ENCODE assay signal across 12 cellular contexts in genomic region chr22:44031111-44031963, GRCh38. TPM values are rescaled to one million over a fixed set of nuclear protein-coding genes. Genes with fewer than 3 reads are reported as not detected.
A peak's percentile ranks its signal among the peaks of the same experiment; 100 is the strongest.
DNase-seq lines count a peak whose midpoint lies in the region; ATAC-seq, FAIRE-seq and TF ChIP-seq lines count a peak whose summit lies in the region.
"Had no signal": no experiment of that assay in that cellular context is flagged by ENCODE, and none has a peak within 500 bp of the region (broad histone marks: within the 10 kb centered on the region; RNA-seq: fewer than 3 reads in every experiment).

No MANE protein-coding gene starts in this region.

- no peak for TF ChIP-seq EP300 in GM12878 (IDR thresholded peaks at IDR 0.05; ENCODE audit: borderline replicate concordance in 1 of 2, control insufficient read depth in 1 of 2, low read depth in 2 of 2, low read length in 2 of 2)

- CTCF ChIA-PET in GM12878 (lab: Yijun Ruan, JAX) = interaction anchor here (2.9 kb wide), 1 partner anchor 38 kb away, joined by 12 read pairs; no protein-coding TSS in a partner anchor
- CTCF ChIA-PET in naive thymus-derived CD4-positive, alpha-beta T cell (lab: Charles Lee) = no interaction called here

- H3K4me1 Mint-ChIP-seq in naive thymus-derived CD4-positive, alpha-beta T cell = peaks cover 14 to 46% (median 25%) of the 10 kb centered on the region in 7 donors
- peaks cover 34% of the 10 kb centered on the region for H3K4me1 Mint-ChIP-seq in chondrocyte (ENCODE audit: low read depth)

- no TSS peak for BruUV-seq in GM12878 (replicated peaks; lab: Mats Ljungman, UMichigan)

- H3K27me3 ChIP-seq in GM12878 (replicated peaks in 1 of 2; ENCODE audit: control insufficient read depth in 2 of 2, insufficient read depth in 2 of 2, low read length in 1 of 2) = no peaks in the 10 kb centered on the region
- no peaks in the 10 kb centered on the region for H3K27me3 ChIP-seq in naive thymus-derived CD4-positive, alpha-beta T cell (ENCODE audit: control insufficient read depth in 2 of 2, insufficient read depth in 2 of 2, low read length in 2 of 2)
- H3K27me3 ChIP-seq: colonic mucosa had no signal

- H4K20me1 ChIP-seq in GM12878 (ENCODE audit: control insufficient read depth, insufficient read depth) = 0 out of 2 replicates have a peak, but pooled peaks cover 2% of the 10 kb centered on the region

- peaks cover 0 to 5% (median 0%) of the 10 kb centered on the region in 5 donors for H3K36me3 Mint-ChIP-seq in naive thymus-derived CD4-positive, alpha-beta T cell
- H3K36me3 Mint-ChIP-seq in chondrocyte (ENCODE audit: low read depth) = no peaks in the 10 kb centered on the region

- RAD21 ChIA-PET in GM12878 (lab: Charles Lee; ENCODE audit: unreplicated experiment) = interaction anchor here (1.2 kb wide), 1 partner anchor 38 kb away, joined by 3 read pairs; no protein-coding TSS in a partner anchor

- peak overlapping the region; percentile 28; the same call in 1 of the 2 replicates for H3K27ac ChIP-seq in GM12878 (ENCODE audit: control insufficient read depth, insufficient read depth)
- no peak overlapping the region for H3K27ac ChIP-seq in naive thymus-derived CD4-positive, alpha-beta T cell (ENCODE audit: low read depth, low read length)
- H3K27ac ChIP-seq: colonic mucosa had no signal

- SMC1A ChIA-PET in GM12878 (lab: Charles Lee; ENCODE audit: uncharacterized antibody, unreplicated experiment) = interaction anchor here (1.1 to 1.6 kb wide), 5 partner anchors 11 to 38 kb away, joined by 3 to 5 read pairs (median 3); no protein-coding TSS in a partner anchor

- no peak overlapping the region for H2AFZ ChIP-seq in GM12878 (ENCODE audit: control insufficient read depth, low read depth, low read length)

- H3K9ac ChIP-seq in GM12878 (ENCODE audit: control insufficient read depth, insufficient read depth, low read length) = no peak overlapping the region

- no peak overlapping the region for H3K4me3 ChIP-seq in GM12878
- no peak overlapping the region for H3K4me3 ChIP-seq in naive thymus-derived CD4-positive, alpha-beta T cell (ENCODE audit: low read length)
- H3K4me3 ChIP-seq: colonic mucosa had no signal

- WGBS in GM12878 (ENCODE audit: insufficient coverage, insufficient replicate concordance, low lambda C conversion rate, missing lambda C conversion rate) = 87% methylated on average over 24 of the region's 24 CpGs

- DNase-seq in CD1c-positive myeloid dendritic cell (ENCODE audit: extremely low spot score) = peak; percentile 37
- peak; percentile 6 for DNase-seq in NCI-H1417 treated with DMSO at 0.1 percent for 48 hours (lab: John Stamatoyannopoulos, UW)
- no peak for DNase-seq in GM12878 (ENCODE audit: low read depth, low spot score)
- no peak for DNase-seq in naive thymus-derived CD4-positive, alpha-beta T cell
- no peak for DNase-seq in NCI-H1694 (lab: John Stamatoyannopoulos, UW)
- DNase-seq in chondrocyte (ENCODE audit: low spot score) = no peak
- DNase-seq: activated CD8-positive, alpha-beta memory T cell treated with anti-CD3 and anti-CD28 coated beads, Interleukin-2, amount 50 U/mL, for 48 hours; colonic mucosa; midbrain had no signal

- peaks cover 23% of the 10 kb centered on the region for H3K4me1 ChIP-seq in GM12878 (ENCODE audit: control insufficient read depth, insufficient read depth, low read length)
- peaks cover 9 to 15% of the 10 kb centered on the region in 2 donors for H3K4me1 ChIP-seq in naive thymus-derived CD4-positive, alpha-beta T cell (ENCODE audit: control insufficient read depth in 2 of 2, insufficient read depth in 2 of 2, low read length in 2 of 2)
- H3K4me1 ChIP-seq: colonic mucosa had no signal

- TF ChIP-seq POLR2A in GM12878 (IDR thresholded peaks at IDR 0.05; ENCODE audit: low read depth, low read length) = no peak

- in situ Hi-C loops in GM12878 (cut with MboI) = loop anchor here (10.0 to 25.0 kb wide), 2 partner anchors 1107 to 1369 kb away; no protein-coding TSS in a partner anchor

- no peaks in the 10 kb centered on the region; the same call in 2 of the 3 replicates for H3K9me3 ChIP-seq in GM12878 (replicated peaks; ENCODE audit: control insufficient read depth, insufficient read depth, low read length)
- H3K9me3 ChIP-seq in naive thymus-derived CD4-positive, alpha-beta T cell (ENCODE audit: control insufficient read depth in 2 of 3, low read length in 3 of 3) = no peaks in the 10 kb centered on the region
- H3K9me3 ChIP-seq: colonic mucosa had no signal

- POLR2A ChIA-PET in GM12878 (lab: Charles Lee) = interaction anchor here (0.6 kb wide), 1 partner anchor 9 kb away, joined by 3 read pairs; no protein-coding TSS in a partner anchor
- POLR2A ChIA-PET in naive thymus-derived CD4-positive, alpha-beta T cell (lab: Charles Lee) = no interaction called here

- TF ChIP-seq CTCF in GM12878 (IDR thresholded peaks at IDR 0.05 in 2 of 3, conservative IDR thresholded peaks at IDR 0.05 in 1 of 3; ENCODE audit: control insufficient read depth in 2 of 3, extremely low read depth in 1 of 3, insufficient read depth in 1 of 3, low read depth in 3 of 3, low read length in 3 of 3) (no peak), chondrocyte (IDR thresholded peaks at IDR 0.05) (no peak)

- H3K36me3 ChIP-seq in GM12878 (ENCODE audit: control insufficient read depth in 2 of 2, insufficient read depth in 2 of 2, low read length in 1 of 2) = peaks cover 4 to 30% of the 10 kb centered on the region in 2 experiments
- no peaks in the 10 kb centered on the region for H3K36me3 ChIP-seq in naive thymus-derived CD4-positive, alpha-beta T cell (ENCODE audit: control insufficient read depth in 2 of 3, insufficient read depth in 3 of 3, low read length in 3 of 3)
- H3K36me3 ChIP-seq: colonic mucosa had no signal

- peak overlapping the region; percentile 47 for H3K4me2 ChIP-seq in GM12878 (ENCODE audit: control insufficient read depth, insufficient read depth)

- no peaks in the 10 kb centered on the region for H3K9me3 Mint-ChIP-seq in naive thymus-derived CD4-positive, alpha-beta T cell
- no peaks in the 10 kb centered on the region for H3K9me3 Mint-ChIP-seq in chondrocyte (ENCODE audit: low read depth)

- peaks cover 0 to 18% (median 14%) of the 10 kb centered on the region in 5 donors for H3K27me3 Mint-ChIP-seq in naive thymus-derived CD4-positive, alpha-beta T cell
- H3K27me3 Mint-ChIP-seq in chondrocyte (ENCODE audit: low read depth) = no peaks in the 10 kb centered on the region

- H3K79me2 ChIP-seq in GM12878 (ENCODE audit: control insufficient read depth, insufficient read depth, low read length) = peaks cover 89% of the 10 kb centered on the region

- FAIRE-seq in GM12878 (lab: Jason Lieb, UNC) = no peak

- no peak for TF ChIP-seq RAD21 in GM12878 (IDR thresholded peaks at IDR 0.05; ENCODE audit: insufficient read depth, low read depth, low read length)

- peak overlapping the region in 6 of 9 donors; percentile 12 to 71 (median 60) for H3K27ac Mint-ChIP-seq in naive thymus-derived CD4-positive, alpha-beta T cell
- no peak overlapping the region for H3K27ac Mint-ChIP-seq in chondrocyte (ENCODE audit: unreplicated experiment)

- ATAC-seq in GM12878 = no peak
- ATAC-seq in naive thymus-derived CD4-positive, alpha-beta T cell = no peak
- ATAC-seq in HG03469 (IDR thresholded peaks at IDR 0.05; ENCODE audit: unreplicated experiment) = no peak
- ATAC-seq in GM21723 (IDR thresholded peaks at IDR 0.05; ENCODE audit: unreplicated experiment) = no peak
- ATAC-seq: SK-N-SH treated with all-trans-retinoic acid at 6 μM for 48 hours had no signal

- intact Hi-C loops in GM12878 (cut with micrococcal nuclease; ENCODE audit: unreplicated experiment) = no loop called here
- intact Hi-C loops in naive thymus-derived CD4-positive, alpha-beta T cell (cut with micrococcal nuclease) = no loop called here

- H3K4me3 Mint-ChIP-seq in naive thymus-derived CD4-positive, alpha-beta T cell = peak overlapping the region; percentile 3 to 68 (median 43)
- H3K4me3 Mint-ChIP-seq in chondrocyte (ENCODE audit: unreplicated experiment) = no peak overlapping the region

TF ChIP-seq in GM12878, 131 proteins besides CTCF, POLR2A, EP300 and RAD21 (continues in another document):
- TF ChIP-seq RUNX3 (IDR thresholded peaks at IDR 0.05; ENCODE audit: low read length) = no peak
- TF ChIP-seq NKRF (conservative IDR thresholded peaks at IDR 0.05) = no peak

RNA-seq across cellular contexts. Expression of gene PARVB, which starts 7.2 kb away (rescaled TPM):
- total RNA-seq in GM12878 (2013; cell fraction: nucleolus; rRNA removed) = 111 and 117 TPM in 2 replicates
- 134 and 152 TPM in 2 replicates for total RNA-seq in GM12878 (2014; rRNA removed)
- total RNA-seq in GM12878 (2014; rRNA removed; fragmentation: Illumina TruSeq; extraction: Trizol) = 69.7 and 70.3 TPM in 2 replicates
- total RNA-seq in GM12878 (2021) = 154 and 159 TPM in 2 replicates
- polyA plus RNA-seq in GM12878 (2011; ENCODE audit: low read depth) = 66.8 TPM
- 206 and 264 TPM in 2 replicates for polyA plus RNA-seq in GM12878 (2011; rRNA removed)
- 342 and 427 TPM in 2 replicates for polyA plus RNA-seq in GM12878 (2011; cell fraction: cytosol; rRNA removed)
- polyA plus RNA-seq in GM12878 (2011; cell fraction: nucleus; rRNA removed) = 245 and 262 TPM in 2 replicates
- 179 and 250 TPM in 2 replicates for polyA plus RNA-seq in GM12878 (2012)
- polyA plus RNA-seq in GM12878 (2014; fragmentation: Illumina TruSeq; extraction: Trizol) = 40.7 and 82.2 TPM in 2 replicates
- polyA plus RNA-seq in GM12878 (2014; fragmentation: Nextera tagmentation; extraction: Ambion mirVana) = 1 to 10 TPM; 5.2 to 7.1 TPM
- polyA plus RNA-seq in GM12878 (2014; rRNA removed) = 239 and 255 TPM in 2 replicates
- polyA plus RNA-seq in GM12878 (2016; fragmentation: Nextera tagmentation; extraction: Ambion mirVana) = 10 to 100 TPM; 60.9 to 66.9 TPM
- polyA minus RNA-seq in GM12878 (2011; rRNA and poly(A)+ RNA removed) = 124 and 137 TPM in 2 replicates
- 41.4 and 42.4 TPM in 2 replicates for polyA minus RNA-seq in GM12878 (2011; cell fraction: cytosol; rRNA and poly(A)+ RNA removed)
- 18.9 and 21.1 TPM in 2 replicates for polyA minus RNA-seq in GM12878 (2011; cell fraction: nucleus; rRNA and poly(A)+ RNA removed)
- total RNA-seq in naive thymus-derived CD4-positive, alpha-beta T cell = 10 to 100 TPM in 2 of 5 experiments, 1 to 10 TPM in 3; 3.9 to 51.2 (median 8.1) TPM
- under 1 TPM; 0.18 to 0.38 TPM for polyA plus RNA-seq in naive thymus-derived CD4-positive, alpha-beta T cell
- total RNA-seq in chondrocyte = 21.2 to 35.6 TPM (median 33.6 TPM) in 3 replicates

Comparison
In these comparisons a context has a peak if more than half of its experiments do, and no peak if none do; other contexts are left out.
1. DNase-seq: peak in CD1c-positive myeloid dendritic cell (single experiment) and NCI-H1417 treated with DMSO at 0.1 percent for 48 hours (single experiment); none in GM12878 (single experiment), naive thymus-derived CD4-positive, alpha-beta T cell (0 of 9), NCI-H1694 (single experiment) and chondrocyte (single experiment).